9 cellular contexts compared by ENCODE assay signal in the genomic region with DNA sequence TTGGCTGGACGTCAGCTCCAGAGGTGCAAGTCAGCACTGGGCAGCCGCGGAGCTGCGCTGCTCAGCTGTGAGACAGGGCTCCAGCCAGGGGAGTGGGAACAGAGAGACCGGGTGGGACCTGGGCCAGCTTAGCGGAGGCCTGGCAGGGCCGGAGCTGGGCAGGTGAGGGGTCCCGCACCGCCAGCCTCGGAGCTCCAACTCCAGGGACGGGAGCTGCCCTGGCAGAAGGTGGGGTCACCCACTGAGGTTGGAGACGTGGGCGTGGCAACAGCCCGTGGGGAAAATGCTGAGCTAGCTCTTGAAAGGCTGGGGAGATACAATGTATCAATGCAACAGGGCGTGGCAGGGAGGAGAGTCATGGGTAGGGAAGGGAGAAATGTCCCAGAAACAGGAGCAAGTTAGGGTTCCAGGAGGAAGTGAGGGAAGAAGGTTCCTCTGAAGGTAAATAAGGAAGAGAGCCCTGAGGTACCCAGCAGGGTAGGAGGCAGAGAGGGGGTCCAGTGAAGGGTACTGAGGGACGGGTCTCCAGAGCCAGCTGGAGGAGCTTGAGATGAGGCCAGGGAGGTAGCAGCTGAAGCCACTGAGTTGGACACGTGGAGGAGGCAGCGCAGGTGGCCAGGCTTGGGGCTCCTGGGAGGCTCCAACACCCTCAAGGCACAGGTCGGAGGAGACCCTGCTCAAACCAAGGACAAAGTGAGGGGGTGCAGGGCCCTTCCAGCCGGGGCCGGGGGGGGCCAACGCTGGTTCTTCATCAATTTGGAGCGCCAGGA. TPM values are rescaled to one million over a fixed set of nuclear protein-coding genes. Genes with fewer than 3 reads are reported as not detected.
A peak's percentile ranks its signal among the peaks of the same experiment; 100 is the strongest.
DNase-seq lines count a peak whose midpoint lies in the region; ATAC-seq, FAIRE-seq and TF ChIP-seq lines count a peak whose summit lies in the region.
"Had no signal": no experiment of that assay in that cellular context is flagged by ENCODE, and none has a peak within 500 bp of the region (broad histone marks: within the 10 kb centered on the region; RNA-seq: fewer than 3 reads in every experiment).

No MANE protein-coding gene starts in this region.

- no peaks in the 10 kb centered on the region for H3K9me3 ChIP-seq in RWPE2 (ENCODE audit: severe bottlenecking)
- H3K9me3 ChIP-seq in spleen, result no peaks in the 10 kb centered on the region

- peak overlapping the region; percentile 51 for H3K4me3 Mint-ChIP-seq in activated CD4-positive, alpha-beta T cell treated with anti-CD3 and anti-CD28 coated beads, Interleukin-2, amount 10 ng/mL, durations not matched to agents 24 days and 14 days

- TF ChIP-seq POLR2A in spleen (IDR thresholded peaks at IDR 0.05) (no peak), GM12892 (IDR thresholded peaks at IDR 0.05; ENCODE audit: low read depth, low read length) (no peak)

- ATAC-seq in RWPE2 (ENCODE audit: low read depth) (no peak), left cardiac atrium (no peak)

- WGBS in spleen, 5 donors, result 59 to 72% (median 65%) methylated on average over 23 of the region's 23 CpGs

- H3K27me3 ChIP-seq in RWPE2 (ENCODE audit: insufficient read depth, poor library complexity, severe bottlenecking) (peaks cover 88% of the 10 kb centered on the region), spleen (replicated peaks in 1 of 7) (peaks cover 0 to 100% (median 54%) of the 10 kb centered on the region in 7 donors)

- TF ChIP-seq CTCF in RWPE2 (IDR thresholded peaks at IDR 0.05; ENCODE audit: poor library complexity, severe bottlenecking), result no peak
- no peak for TF ChIP-seq CTCF in spleen (IDR thresholded peaks at IDR 0.05 in 8 of 11, conservative IDR thresholded peaks at IDR 0.05 in 3 of 11)

- H3K27ac Mint-ChIP-seq in activated CD4-positive, alpha-beta T cell treated with anti-CD3 and anti-CD28 coated beads, Interleukin-2, amount 10 ng/mL, durations not matched to agents 24 days and 14 days, result peak overlapping the region; percentile 11

- peaks cover 9% of the 10 kb centered on the region for H3K4me1 Mint-ChIP-seq in activated CD4-positive, alpha-beta T cell treated with anti-CD3 and anti-CD28 coated beads, Interleukin-2, amount 10 ng/mL, durations not matched to agents 24 days and 14 days

- H3K9me3 Mint-ChIP-seq in activated CD4-positive, alpha-beta T cell treated with anti-CD3 and anti-CD28 coated beads, Interleukin-2, amount 10 ng/mL, durations not matched to agents 24 days and 14 days, result no peaks in the 10 kb centered on the region

- H3K27me3 Mint-ChIP-seq in activated CD4-positive, alpha-beta T cell treated with anti-CD3 and anti-CD28 coated beads, Interleukin-2, amount 10 ng/mL, durations not matched to agents 24 days and 14 days, result peaks cover 48% of the 10 kb centered on the region

- H3K4me3 ChIP-seq in RWPE2 (ENCODE audit: severe bottlenecking) (no peak overlapping the region), spleen (peak overlapping the region in 3 of 8 donors; percentile 48 to 71 (median 60))

- DNase-seq in activated CD4-positive, alpha-beta T cell treated with anti-CD3 and anti-CD28 coated beads, Interleukin-2, amount 10 ng/mL, durations not matched to agents 24 days and 14 days, result peak; percentile 54
- DNase-seq in activated CD4-positive, alpha-beta T cell treated with anti-CD3 and anti-CD28 coated beads for 1 hour, result no peak
- DNase-seq in RWPE2 (ENCODE audit: low spot score) (peak; percentile 64), left cardiac atrium (peak; percentile 40), spleen (peak; percentile 74), D341Med (ENCODE audit: low spot score) (no peak), GM12892 (ENCODE audit: insufficient read length) (no peak), NOMO-1 treated with DMSO at 0.1 percent for 48 hours (lab: John Stamatoyannopoulos, UW; ENCODE audit: unreplicated experiment) (no peak)
- DNase-seq: occipital lobe had no signal

- H3K27ac ChIP-seq in RWPE2 (ENCODE audit: poor library complexity, severe bottlenecking) (no peak overlapping the region), spleen (peak overlapping the region in 3 of 8 donors; percentile 7 to 28 (median 11))

- no peaks in the 10 kb centered on the region for H3K36me3 Mint-ChIP-seq in activated CD4-positive, alpha-beta T cell treated with anti-CD3 and anti-CD28 coated beads, Interleukin-2, amount 10 ng/mL, durations not matched to agents 24 days and 14 days (ENCODE audit: low read depth)

- H3K4me1 ChIP-seq in RWPE2 (ENCODE audit: insufficient read depth, poor library complexity, severe bottlenecking), result peaks cover 14% of the 10 kb centered on the region
- peaks cover 8 to 72% (median 46%) of the 10 kb centered on the region in 6 donors for H3K4me1 ChIP-seq in spleen

- no peak for FAIRE-seq in GM12892 (lab: Jason Lieb, UNC)

- intact Hi-C loops in activated CD4-positive, alpha-beta T cell treated with anti-CD3 and anti-CD28 coated beads, Interleukin-2, amount 10 ng/mL, durations not matched to agents 24 days and 14 days (cut with micrococcal nuclease), result loop anchor here (5.0 kb wide), 2 partner anchors 46 to 99 kb away; no protein-coding TSS in a partner anchor
- intact Hi-C loops in left cardiac atrium (cut with DNase I) (loop anchor here in 1 of 2 donors (5.0 kb wide), 1 partner anchor 129 kb away; no protein-coding TSS in a partner anchor), spleen (cut with DNase I; ENCODE audit: low total_unique reads) (no loop called here)

- H3K36me3 ChIP-seq in RWPE2 (ENCODE audit: low read depth) (no peaks in the 10 kb centered on the region), spleen (no peaks in the 10 kb centered on the region)

RNA-seq across cellular contexts. Expression of gene NKD2, which starts 0.7 kb away (rescaled TPM):
- total RNA-seq in activated CD4-positive, alpha-beta T cell treated with anti-CD3 and anti-CD28 coated beads, Interleukin-2, amount 10 ng/mL, durations not matched to agents 24 days and 14 days, result 3.3 and 4.0 TPM in 2 replicates
- 10 to 100 TPM in 1 of 2 donors, 1 to 10 TPM in 1; 4.4 to 10.4 TPM for total RNA-seq in left cardiac atrium
- 10 to 100 TPM in 6 of 7 donors, 1 to 10 TPM in 1; 1.4 to 52.3 (median 17.9) TPM for total RNA-seq in spleen
- 10 to 100 TPM in 1 of 3 donors, 1 to 10 TPM in 2; 5.9 to 16.4 (median 7.0) TPM for polyA plus RNA-seq in spleen
- 0.76 TPM for polyA plus RNA-seq in GM12892 (2012; ENCODE audit: missing spikeins)

Comparison
In these comparisons a context has a peak if more than half of its experiments do, and no peak if none do; other contexts are left out.
1. DNase-seq: peak in activated CD4-positive, alpha-beta T cell treated with anti-CD3 and anti-CD28 coated beads, Interleukin-2, amount 10 ng/mL, durations not matched to agents 24 days and 14 days (single experiment), RWPE2 (single experiment), left cardiac atrium (single experiment) and spleen (single experiment); none in activated CD4-positive, alpha-beta T cell treated with anti-CD3 and anti-CD28 coated beads for 1 hour (single experiment), D341Med (single experiment), GM12892 (single experiment) and NOMO-1 treated with DMSO at 0.1 percent for 48 hours (single experiment).